10 cellular contexts compared by ENCODE assay signal in the genomic region with DNA sequence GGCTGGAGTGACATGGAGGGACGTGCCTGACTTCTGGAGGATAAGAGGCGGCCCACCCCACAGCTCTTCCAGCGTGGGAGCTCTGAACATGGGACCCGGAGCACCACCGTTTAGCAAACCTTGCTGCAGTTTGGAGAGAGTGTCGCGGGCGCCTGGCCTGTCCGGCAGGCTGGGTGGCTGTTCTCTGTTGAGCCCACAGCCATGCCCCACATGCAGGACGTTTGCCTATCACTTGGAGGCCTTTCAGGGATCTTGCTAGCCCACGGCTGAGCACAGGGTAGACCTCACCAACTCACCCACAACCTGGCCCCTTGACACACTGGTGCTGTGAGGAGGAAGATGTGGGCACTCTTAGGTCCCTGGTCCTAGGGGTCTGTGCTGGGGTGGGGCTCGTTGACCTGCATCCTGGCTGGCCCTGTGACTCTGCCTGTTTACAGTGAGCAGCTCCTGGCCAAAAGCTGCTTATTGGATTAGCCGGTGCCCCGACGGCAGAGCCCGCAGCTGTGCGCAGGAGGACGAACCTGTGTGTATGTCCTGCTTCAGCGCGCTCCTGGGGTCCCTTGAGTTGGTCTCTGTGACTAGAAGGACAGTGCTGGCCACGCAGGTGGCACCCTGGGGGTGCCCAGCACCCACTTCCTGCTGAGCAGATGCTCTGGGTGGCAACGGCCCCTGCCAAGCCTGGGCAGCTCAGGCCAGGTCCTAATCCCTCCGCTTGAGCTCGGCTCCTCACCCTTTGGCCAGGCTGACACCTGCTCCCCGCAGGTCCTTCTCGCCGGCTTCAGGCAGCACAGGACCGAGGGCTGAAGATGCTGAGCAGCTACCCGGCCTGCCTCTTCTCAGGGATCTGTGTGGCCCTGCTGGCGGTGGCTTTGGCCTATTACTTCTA.
DNase-seq lines count a peak whose midpoint lies in the region; ATAC-seq, FAIRE-seq and TF ChIP-seq lines count a peak whose summit lies in the region.
"Had no signal": no experiment of that assay in that cellular context is flagged by ENCODE, and none has a peak within 500 bp of the region (broad histone marks: within the 10 kb centered on the region; RNA-seq: fewer than 3 reads in every experiment).

No MANE protein-coding gene starts in this region.

- no peak for FAIRE-seq in kidney (lab: Jason Lieb, UNC)
- FAIRE-seq: islet of Langerhans had no signal

- no peaks in the 10 kb centered on the region for H3K27me3 Mint-ChIP-seq in CD8-positive, alpha-beta memory T cell
- H3K27me3 Mint-ChIP-seq in activated T-helper 2 cell treated with anti-CD3 and anti-CD28 coated beads, Interferon-gamma antibody, Interleukin-2, Interleukin-4, amounts not matched to agents 10 μg/mL and 5 μg/mL and 100 μg/mL, durations not matched to agents 14 hours and 24 hours and 36 hours (ENCODE audit: low read depth) = no peaks in the 10 kb centered on the region
- no peaks in the 10 kb centered on the region for H3K27me3 Mint-ChIP-seq in natural killer cell treated with Interleukin-12 subunit alpha and Interleukin-12 subunit beta and Interleukin-15 and Interleukin-18, amount 100 ng/mL, for 72 hours

- H3K27ac ChIP-seq in CD8-positive, alpha-beta memory T cell (ENCODE audit: low read depth, low read length) = peak overlapping the region; percentile 3
- no peak overlapping the region for H3K27ac ChIP-seq in HEK293 (ENCODE audit: extremely low read depth, low read depth, low read length)
- no peak overlapping the region for H3K27ac ChIP-seq in kidney (ENCODE audit: low read depth in 2 of 2, low read length in 2 of 2)
- H3K27ac ChIP-seq: ovary had no signal

- peak overlapping the region; percentile 50 to 90 (median 78) for H3K27ac Mint-ChIP-seq in CD8-positive, alpha-beta memory T cell
- H3K27ac Mint-ChIP-seq in activated T-helper 2 cell treated with anti-CD3 and anti-CD28 coated beads, Interferon-gamma antibody, Interleukin-2, Interleukin-4, amounts not matched to agents 10 μg/mL and 5 μg/mL and 100 μg/mL, durations not matched to agents 14 hours and 24 hours and 36 hours = peak overlapping the region; percentile 74
- no peak overlapping the region for H3K27ac Mint-ChIP-seq in natural killer cell treated with Interleukin-12 subunit alpha and Interleukin-12 subunit beta and Interleukin-15 and Interleukin-18, amount 100 ng/mL, for 72 hours

- DNase-seq in CD8-positive, alpha-beta memory T cell = peak in 1 of 5 donors; percentile 41
- DNase-seq in activated T-helper 2 cell treated with anti-CD3 and anti-CD28 coated beads, Interferon-gamma antibody, Interleukin-2, Interleukin-4, amounts not matched to agents 10 μg/mL and 5 μg/mL and 100 μg/mL, durations not matched to agents 14 hours and 24 hours and 36 hours (ENCODE audit: low spot score) = no peak
- DNase-seq in natural killer cell treated with Interleukin-12 subunit alpha and Interleukin-12 subunit beta and Interleukin-15 and Interleukin-18, amount 100 ng/mL, for 72 hours (ENCODE audit: low spot score) = no peak
- DNase-seq in cerebellar nuclear complex (lab: John Stamatoyannopoulos, UW) (no peak), putamen (ENCODE audit: low spot score) (no peak), kidney (no peak)
- DNase-seq: NCI-H2081 treated with DMSO at 0.1 percent for 48 hours had no signal

- TF ChIP-seq CTCF in HEK293 (tag by site-specific recombination; IDR thresholded peaks at IDR 0.05) = no peak
- no peak for TF ChIP-seq CTCF in kidney (IDR thresholded peaks at IDR 0.05; ENCODE audit: borderline replicate concordance, extremely low read depth, insufficient read depth)

- intact Hi-C loops in activated T-helper 2 cell treated with anti-CD3 and anti-CD28 coated beads, Interferon-gamma antibody, Interleukin-2, Interleukin-4, amounts not matched to agents 10 μg/mL and 5 μg/mL and 100 μg/mL, durations not matched to agents 14 hours and 24 hours and 36 hours (cut with micrococcal nuclease) = loop anchor here (1.0 to 5.0 kb wide), 4 partner anchors 38 to 129 kb away; no protein-coding TSS in a partner anchor
- intact Hi-C loops in kidney (cut with DNase I) = no loop called here

- H3K36me3 ChIP-seq in CD8-positive, alpha-beta memory T cell (ENCODE audit: insufficient read depth, low read length) = no peaks in the 10 kb centered on the region
- H3K36me3 ChIP-seq in HEK293 (ENCODE audit: control insufficient read depth in 2 of 2, insufficient read depth in 1 of 2, low read length in 2 of 2) (peaks cover under 1 to 11% of the 10 kb centered on the region in 2 experiments; a peak in 2 of 3 replicates), kidney (ENCODE audit: control insufficient read depth in 1 of 2, insufficient read depth in 2 of 2, low read length in 2 of 2) (peaks cover 0 to 15% of the 10 kb centered on the region in 2 donors)
- H3K36me3 ChIP-seq: ovary had no signal

- H3K9me3 ChIP-seq in CD8-positive, alpha-beta memory T cell (ENCODE audit: low read length) = no peaks in the 10 kb centered on the region
- H3K9me3 ChIP-seq in HEK293 (ENCODE audit: control insufficient read depth, insufficient read depth, low read depth, low read length) (no peaks in the 10 kb centered on the region), kidney (ENCODE audit: control insufficient read depth in 1 of 2, low read length in 2 of 2) (no peaks in the 10 kb centered on the region)
- H3K9me3 ChIP-seq: ovary had no signal

- peak overlapping the region in 6 of 7 donors; percentile 83 to 94 (median 89) for H3K4me3 Mint-ChIP-seq in CD8-positive, alpha-beta memory T cell
- H3K4me3 Mint-ChIP-seq in activated T-helper 2 cell treated with anti-CD3 and anti-CD28 coated beads, Interferon-gamma antibody, Interleukin-2, Interleukin-4, amounts not matched to agents 10 μg/mL and 5 μg/mL and 100 μg/mL, durations not matched to agents 14 hours and 24 hours and 36 hours (ENCODE audit: low read depth) = no peak overlapping the region
- peak overlapping the region; percentile 76 for H3K4me3 Mint-ChIP-seq in natural killer cell treated with Interleukin-12 subunit alpha and Interleukin-12 subunit beta and Interleukin-15 and Interleukin-18, amount 100 ng/mL, for 72 hours

- no peaks in the 10 kb centered on the region for H3K27me3 ChIP-seq in CD8-positive, alpha-beta memory T cell (ENCODE audit: insufficient read depth, low read length, poor library complexity, severe bottlenecking)
- H3K27me3 ChIP-seq: ovary had no signal

- peaks cover 14% of the 10 kb centered on the region for H3K4me1 ChIP-seq in CD8-positive, alpha-beta memory T cell (ENCODE audit: insufficient read depth, low read length)
- H3K4me1 ChIP-seq in HEK293 (ENCODE audit: control insufficient read depth, insufficient read depth, low read length) (peaks cover 4% of the 10 kb centered on the region; the same call in 1 of the 2 replicates), kidney (ENCODE audit: control insufficient read depth in 1 of 2, insufficient read depth in 1 of 2, low read depth in 1 of 2, low read length in 2 of 2) (peaks cover 22 to 23% of the 10 kb centered on the region in 2 donors)

- peaks cover 12 to 29% (median 20%) of the 10 kb centered on the region in 3 donors for H3K4me1 Mint-ChIP-seq in CD8-positive, alpha-beta memory T cell
- peaks cover 20% of the 10 kb centered on the region for H3K4me1 Mint-ChIP-seq in activated T-helper 2 cell treated with anti-CD3 and anti-CD28 coated beads, Interferon-gamma antibody, Interleukin-2, Interleukin-4, amounts not matched to agents 10 μg/mL and 5 μg/mL and 100 μg/mL, durations not matched to agents 14 hours and 24 hours and 36 hours (ENCODE audit: low read depth)
- H3K4me1 Mint-ChIP-seq in natural killer cell treated with Interleukin-12 subunit alpha and Interleukin-12 subunit beta and Interleukin-15 and Interleukin-18, amount 100 ng/mL, for 72 hours (ENCODE audit: low read depth in 2 of 2) = peaks cover 12 to 19% of the 10 kb centered on the region in 2 donors

- peaks cover 0 to 29% (median 2%) of the 10 kb centered on the region in 3 donors for H3K36me3 Mint-ChIP-seq in CD8-positive, alpha-beta memory T cell
- peaks cover 23% of the 10 kb centered on the region for H3K36me3 Mint-ChIP-seq in activated T-helper 2 cell treated with anti-CD3 and anti-CD28 coated beads, Interferon-gamma antibody, Interleukin-2, Interleukin-4, amounts not matched to agents 10 μg/mL and 5 μg/mL and 100 μg/mL, durations not matched to agents 14 hours and 24 hours and 36 hours (ENCODE audit: low read depth)
- H3K36me3 Mint-ChIP-seq in natural killer cell treated with Interleukin-12 subunit alpha and Interleukin-12 subunit beta and Interleukin-15 and Interleukin-18, amount 100 ng/mL, for 72 hours = no peaks in the 10 kb centered on the region

- no peak overlapping the region for H3K9ac ChIP-seq in kidney (ENCODE audit: low read length in 2 of 2)

- no peak overlapping the region for H3K4me3 ChIP-seq in CD8-positive, alpha-beta memory T cell (ENCODE audit: low read length)
- H3K4me3 ChIP-seq in HEK293 (ENCODE audit: low read depth, low read length) (no peak overlapping the region), kidney (ENCODE audit: low read length in 2 of 2) (no peak overlapping the region)
- H3K4me3 ChIP-seq: ovary had no signal

- CTCF ChIA-PET in CD8-positive, alpha-beta memory T cell (lab: Charles Lee) = interaction anchor here (1.1 to 2.8 kb wide), 13 partner anchors 14 to 151 kb away, joined by 3 to 14 read pairs (median 5); a partner anchor contains a TSS
- CTCF ChIA-PET in HEK293 (lab: Yijun Ruan, JAX) = interaction anchor here (0.6 to 3.6 kb wide), 33 partner anchors 8 to 235 kb away, joined by 3 to 23 read pairs (median 5); no protein-coding TSS in a partner anchor

- no peaks in the 10 kb centered on the region for H3K9me3 Mint-ChIP-seq in CD8-positive, alpha-beta memory T cell
- no peaks in the 10 kb centered on the region for H3K9me3 Mint-ChIP-seq in activated T-helper 2 cell treated with anti-CD3 and anti-CD28 coated beads, Interferon-gamma antibody, Interleukin-2, Interleukin-4, amounts not matched to agents 10 μg/mL and 5 μg/mL and 100 μg/mL, durations not matched to agents 14 hours and 24 hours and 36 hours
- H3K9me3 Mint-ChIP-seq in natural killer cell treated with Interleukin-12 subunit alpha and Interleukin-12 subunit beta and Interleukin-15 and Interleukin-18, amount 100 ng/mL, for 72 hours = no peaks in the 10 kb centered on the region

- no peak for ATAC-seq in natural killer cell treated with Interleukin-12 subunit alpha and Interleukin-12 subunit beta and Interleukin-15 and Interleukin-18, amount 100 ng/mL, for 72 hours

- POLR2A ChIA-PET in CD8-positive, alpha-beta memory T cell (lab: Charles Lee) = interaction anchor here (1.0 kb wide), 1 partner anchor 15 kb away, joined by 3 read pairs; no protein-coding TSS in a partner anchor
- POLR2A ChIA-PET in HEK293 (lab: Yijun Ruan, JAX) = interaction anchor here (1.0 kb wide), 1 partner anchor 73 kb away, joined by 5 read pairs; no protein-coding TSS in a partner anchor

TF ChIP-seq in HEK293, 187 proteins besides CTCF, POLR2A, EP300 and RAD21:
- TF ChIP-seq ZNF248 (tag by site-specific recombination; IDR thresholded peaks at IDR 0.05) (no peak), ZFHX2 (tag by site-specific recombination; conservative IDR thresholded peaks at IDR 0.05) (0 out of 2 replicates have a peak, but pooled peaks have one; percentile 0), ZNF138 (tag by site-specific recombination; IDR thresholded peaks at IDR 0.05; ENCODE audit: borderline replicate concordance) (no peak)

Comparison
In these comparisons a context has a peak if more than half of its experiments do, and no peak if none do; other contexts are left out.
1. H3K27ac Mint-ChIP-seq: peak in CD8-positive, alpha-beta memory T cell (8 of 8) and activated T-helper 2 cell treated with anti-CD3 and anti-CD28 coated beads, Interferon-gamma antibody, Interleukin-2, Interleukin-4, amounts not matched to agents 10 μg/mL and 5 μg/mL and 100 μg/mL, durations not matched to agents 14 hours and 24 hours and 36 hours (single experiment); none in natural killer cell treated with Interleukin-12 subunit alpha and Interleukin-12 subunit beta and Interleukin-15 and Interleukin-18, amount 100 ng/mL, for 72 hours (0 of 2).